28 cellular contexts compared by ENCODE assay signal in the genomic region with DNA sequence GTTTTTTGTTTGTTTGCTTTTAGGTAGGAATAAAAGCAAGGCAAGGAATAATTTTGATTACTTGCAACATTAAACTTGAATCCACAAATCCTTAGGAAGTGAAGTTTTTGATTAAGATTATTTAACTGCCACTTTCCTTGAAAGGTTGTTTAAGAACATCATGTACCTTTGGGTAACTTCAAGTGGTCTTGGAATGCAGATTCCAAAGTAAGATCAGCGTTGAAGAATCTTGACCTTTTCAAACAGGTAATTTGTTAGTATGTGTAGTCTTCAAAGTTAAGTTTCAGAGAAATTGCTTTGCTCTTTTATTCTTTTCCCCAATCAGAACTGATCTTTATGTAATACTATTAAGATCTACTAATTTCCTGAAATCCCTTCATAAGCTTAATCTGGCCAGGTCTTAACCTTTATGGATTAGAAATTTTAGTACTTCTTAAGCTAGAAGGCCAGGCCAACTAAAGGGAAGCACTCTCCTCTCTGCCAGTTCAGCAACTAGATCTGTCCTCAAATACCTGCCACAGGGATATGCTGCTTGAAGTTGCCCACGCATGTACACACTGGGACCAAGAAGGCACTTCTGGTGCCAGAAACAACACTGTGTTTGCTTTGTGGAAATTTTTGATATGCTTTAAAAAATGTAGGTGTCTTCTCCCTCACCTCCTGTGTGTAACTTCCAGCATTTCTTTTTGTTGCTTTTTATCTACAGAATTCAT. TPM values are rescaled to one million over a fixed set of nuclear protein-coding genes. Genes with fewer than 3 reads are reported as not detected.
"Had no signal": no experiment of that assay in that cellular context is flagged by ENCODE, and none has a peak within 500 bp of the region (broad histone marks: within the 10 kb centered on the region; RNA-seq: fewer than 3 reads in every experiment).

No MANE protein-coding gene starts in this region.

- H3K4me3 Mint-ChIP-seq: activated CD4-positive, alpha-beta memory T cell treated with anti-CD3 and anti-CD28 coated beads for 36 hours; activated CD4-positive, alpha-beta T cell treated with anti-CD3 and anti-CD28 coated beads for 36 hours; activated CD4-positive, alpha-beta T cell treated with anti-CD3 and anti-CD28 coated beads, Interleukin-2, amount 10 ng/mL, durations not matched to agents 24 days and 14 days; activated CD8-positive, alpha-beta memory T cell treated with anti-CD3 and anti-CD28 coated beads, Interleukin-2, amount 10 ng/mL, durations not matched to agents 7 days and 5 days; activated CD8-positive, alpha-beta T cell treated with anti-CD3 and anti-CD28 coated beads, Interleukin-2, amount 10 ng/mL, durations not matched to agents 7 days and 5 days; activated naive CD4-positive, alpha-beta T cell treated with anti-CD3 and anti-CD28 coated beads, Interleukin-2, amount 10 ng/mL, durations not matched to agents 7 days and 5 days; activated naive CD8-positive, alpha-beta T cell treated with anti-CD3 and anti-CD28 coated beads, Interleukin-2, amount 10 ng/mL, durations not matched to agents 7 days and 5 days; brain had no signal

- H3K4me1 Mint-ChIP-seq: activated CD4-positive, alpha-beta T cell treated with anti-CD3 and anti-CD28 coated beads for 36 hours; activated CD4-positive, alpha-beta T cell treated with anti-CD3 and anti-CD28 coated beads, Interleukin-2, amount 10 ng/mL, durations not matched to agents 24 days and 14 days; activated CD8-positive, alpha-beta memory T cell treated with anti-CD3 and anti-CD28 coated beads, Interleukin-2, amount 10 ng/mL, durations not matched to agents 7 days and 5 days; activated naive CD4-positive, alpha-beta T cell treated with anti-CD3 and anti-CD28 coated beads, Interleukin-2, amount 10 ng/mL, durations not matched to agents 7 days and 5 days; activated naive CD8-positive, alpha-beta T cell treated with anti-CD3 and anti-CD28 coated beads, Interleukin-2, amount 10 ng/mL, durations not matched to agents 7 days and 5 days; brain had no signal

- H3K27ac Mint-ChIP-seq: activated CD4-positive, alpha-beta memory T cell treated with anti-CD3 and anti-CD28 coated beads for 36 hours; activated CD4-positive, alpha-beta T cell treated with anti-CD3 and anti-CD28 coated beads for 36 hours; activated CD4-positive, alpha-beta T cell treated with anti-CD3 and anti-CD28 coated beads, Interleukin-2, amount 10 ng/mL, durations not matched to agents 24 days and 14 days; activated CD8-positive, alpha-beta memory T cell treated with anti-CD3 and anti-CD28 coated beads, Interleukin-2, amount 10 ng/mL, durations not matched to agents 7 days and 5 days; activated CD8-positive, alpha-beta T cell treated with anti-CD3 and anti-CD28 coated beads, Interleukin-2, amount 10 ng/mL, durations not matched to agents 7 days and 5 days; activated naive CD4-positive, alpha-beta T cell treated with anti-CD3 and anti-CD28 coated beads, Interleukin-2, amount 10 ng/mL, durations not matched to agents 7 days and 5 days; activated naive CD4-positive, alpha-beta T cell treated with anti-CD3 and anti-CD28 coated beads, Interleukin-2, amount 50 U/mL, for 72 hours; activated naive CD8-positive, alpha-beta T cell treated with anti-CD3 and anti-CD28 coated beads, Interleukin-2, amount 10 ng/mL, durations not matched to agents 7 days and 5 days; brain had no signal

- H3K4me3 ChIP-seq: ascending aorta, breast epithelium, cardiac muscle cell, colonic mucosa had no signal

- H3K36me3 Mint-ChIP-seq: activated CD4-positive, alpha-beta memory T cell treated with anti-CD3 and anti-CD28 coated beads for 36 hours; activated CD8-positive, alpha-beta memory T cell treated with anti-CD3 and anti-CD28 coated beads, Interleukin-2, amount 10 ng/mL, durations not matched to agents 7 days and 5 days; activated naive CD4-positive, alpha-beta T cell treated with anti-CD3 and anti-CD28 coated beads, Interleukin-2, amount 10 ng/mL, durations not matched to agents 7 days and 5 days; activated naive CD8-positive, alpha-beta T cell treated with anti-CD3 and anti-CD28 coated beads, Interleukin-2, amount 10 ng/mL, durations not matched to agents 7 days and 5 days; brain had no signal

- H3K27ac ChIP-seq: ascending aorta, breast epithelium, cardiac muscle cell, colonic mucosa had no signal

- H3K4me1 ChIP-seq: breast epithelium, colonic mucosa had no signal

- H3K27me3 ChIP-seq: ascending aorta, breast epithelium, colonic mucosa had no signal

- H3K9me3 ChIP-seq: ascending aorta, breast epithelium, colonic mucosa had no signal

- H3K36me3 ChIP-seq: breast epithelium, cardiac muscle cell had no signal

- H3K9me3 Mint-ChIP-seq: activated CD4-positive, alpha-beta memory T cell treated with anti-CD3 and anti-CD28 coated beads for 36 hours; activated CD4-positive, alpha-beta T cell treated with anti-CD3 and anti-CD28 coated beads, Interleukin-2, amount 10 ng/mL, durations not matched to agents 24 days and 14 days; activated naive CD4-positive, alpha-beta T cell treated with anti-CD3 and anti-CD28 coated beads, Interleukin-2, amount 10 ng/mL, durations not matched to agents 7 days and 5 days; activated naive CD8-positive, alpha-beta T cell treated with anti-CD3 and anti-CD28 coated beads, Interleukin-2, amount 10 ng/mL, durations not matched to agents 7 days and 5 days; brain had no signal

- DNase-seq: activated CD4-positive, alpha-beta memory T cell treated with anti-CD3 and anti-CD28 coated beads for 36 hours; activated CD4-positive, alpha-beta T cell treated with anti-CD3 and anti-CD28 coated beads for 36 hours; activated CD4-positive, alpha-beta T cell treated with anti-CD3 and anti-CD28 coated beads, Interleukin-2, amount 10 ng/mL, durations not matched to agents 24 days and 14 days; activated CD4-positive, CD25-positive, alpha-beta regulatory T cell; activated CD4-positive, CD25-positive, alpha-beta regulatory T cell treated with anti-CD3 and anti-CD28 coated beads, Interleukin-2, amount 50 U/mL, for 72 hours; activated CD8-positive, alpha-beta memory T cell treated with anti-CD3 and anti-CD28 coated beads, Interleukin-2, amount 10 ng/mL, durations not matched to agents 7 days and 5 days; activated CD8-positive, alpha-beta memory T cell treated with anti-CD3 and anti-CD28 coated beads, Interleukin-2, amount 50 U/mL, for 4 hours; activated CD8-positive, alpha-beta T cell treated with anti-CD3 and anti-CD28 coated beads, Interleukin-2, amount 10 ng/mL, durations not matched to agents 7 days and 5 days; activated gamma-delta T cell; activated naive CD4-positive, alpha-beta T cell; activated naive CD4-positive, alpha-beta T cell treated with anti-CD3 and anti-CD28 coated beads, Interleukin-2, amount 10 ng/mL, durations not matched to agents 7 days and 5 days; activated naive CD8-positive, alpha-beta T cell treated with anti-CD3 and anti-CD28 coated beads, Interleukin-2, amount 10 ng/mL, durations not matched to agents 7 days and 5 days; activated T-cell treated with anti-CD3 and anti-CD28 coated beads, Interleukin-2, amount 50 U/mL, for 1 hour; activated T-cell treated with anti-CD3 and anti-CD28 coated beads, Interleukin-2, amount 50 U/mL, for 48 hours; central memory CD4-positive, alpha-beta T cell; cerebellar nuclear complex; colonic mucosa; effector CD8-positive, alpha-beta T cell; foreskin fibroblast; T-helper 2 cell had no signal

- ATAC-seq: activated CD4-positive, alpha-beta T cell treated with anti-CD3 and anti-CD28 coated beads for 36 hours; activated CD8-positive, alpha-beta memory T cell treated with anti-CD3 and anti-CD28 coated beads, Interleukin-2, amount 10 ng/mL, durations not matched to agents 7 days and 5 days; activated CD8-positive, alpha-beta T cell treated with anti-CD3 and anti-CD28 coated beads, Interleukin-2, amount 10 ng/mL, durations not matched to agents 7 days and 5 days; activated naive CD4-positive, alpha-beta T cell treated with anti-CD3 and anti-CD28 coated beads, Interleukin-2, amount 50 U/mL, for 72 hours; esophagus mucosa had no signal

RNA-seq across cellular contexts. Expression of gene NPNT, which starts 7.4 kb away (rescaled TPM):
- total RNA-seq: activated CD4-positive, alpha-beta memory T cell treated with anti-CD3 and anti-CD28 coated beads for 36 hours; activated CD4-positive, alpha-beta T cell treated with anti-CD3 and anti-CD28 coated beads for 36 hours; activated CD4-positive, alpha-beta T cell treated with anti-CD3 and anti-CD28 coated beads, Interleukin-2, amount 10 ng/mL, durations not matched to agents 24 days and 14 days; activated CD8-positive, alpha-beta memory T cell treated with anti-CD3 and anti-CD28 coated beads for 36 hours; activated CD8-positive, alpha-beta memory T cell treated with anti-CD3 and anti-CD28 coated beads, Interleukin-2, amount 10 ng/mL, durations not matched to agents 7 days and 5 days; activated CD8-positive, alpha-beta T cell treated with anti-CD3 and anti-CD28 coated beads, Interleukin-2, amount 10 ng/mL, durations not matched to agents 7 days and 5 days; activated naive CD8-positive, alpha-beta T cell treated with anti-CD3 and anti-CD28 coated beads, Interleukin-2, amount 10 ng/mL, durations not matched to agents 7 days and 5 days; T-helper 1 cell treated with Interleukin-12 subunit alpha and Interleukin-12 subunit beta and Interleukin-4 antibody, amounts not matched to agents 30 ng/mL and 1 ng/mL, for 36 hours had no signal
